Comparison of ENCODE assay signal across 1 cellular context in the genomic region with DNA sequence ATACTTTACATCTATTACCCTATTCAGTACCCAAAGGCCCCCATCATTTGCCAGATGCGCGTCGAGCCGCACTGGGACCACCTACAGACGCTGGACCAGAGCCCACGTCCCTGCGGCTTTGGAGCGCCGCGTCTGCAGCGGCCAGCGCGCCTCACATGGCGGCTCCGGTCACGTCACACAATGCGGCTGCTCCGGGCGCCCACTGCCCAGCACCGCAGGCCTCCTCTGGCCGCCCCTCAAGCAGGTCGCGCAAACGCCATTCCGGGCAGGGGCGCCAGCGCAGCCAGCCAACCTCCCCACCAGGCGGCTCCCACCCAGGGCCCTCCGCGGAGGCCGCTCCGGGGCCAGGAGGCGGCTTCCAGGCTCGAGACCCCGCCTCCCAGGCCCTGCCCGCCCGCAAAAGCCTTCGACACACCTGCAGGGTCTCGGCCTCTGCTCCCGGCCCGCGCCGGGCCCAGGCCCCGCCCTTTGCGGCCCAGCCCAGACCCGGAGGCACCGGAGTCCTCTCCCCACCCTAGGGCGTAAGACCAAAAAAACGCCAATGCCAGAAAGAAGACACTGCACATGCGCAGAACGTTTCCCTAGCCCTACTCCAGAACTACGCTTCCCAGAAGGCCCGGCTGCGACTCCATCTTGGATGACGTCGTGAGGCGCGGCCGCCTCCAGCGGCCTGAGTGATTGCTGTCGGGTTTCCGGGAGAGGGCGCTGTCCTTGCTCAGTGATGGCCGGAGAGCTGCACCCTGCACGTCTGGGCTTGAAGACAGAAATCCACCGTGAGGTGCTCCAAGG.
TF ChIP-seq lines count a peak whose summit lies in the region.

A gene (minus strand): TSS at position 557 of the 789 bp plus-strand sequence. CDS start 4,925 bp downstream, outside the sequence.

TF ChIP-seq in GM12878, 131 proteins besides CTCF, POLR2A, EP300 and RAD21 (continued from another document):
- TF ChIP-seq ZNF207 (IDR thresholded peaks at IDR 0.05; ENCODE audit: borderline replicate concordance) (peak; percentile 26), TARDBP (IDR thresholded peaks at IDR 0.05; ENCODE audit: borderline replicate concordance) (peak; percentile 71), SREBF2 (IDR thresholded peaks at IDR 0.05; ENCODE audit: low read length) (0 out of 2 replicates have a peak, but pooled peaks have one; percentile 16), MTA2 (IDR thresholded peaks at IDR 0.05; ENCODE audit: low read depth) (no peak), FOS (IDR thresholded peaks at IDR 0.05; ENCODE audit: borderline replicate concordance, extremely low read depth, insufficient read length) (no peak)
- TF ChIP-seq, protein P1, sequence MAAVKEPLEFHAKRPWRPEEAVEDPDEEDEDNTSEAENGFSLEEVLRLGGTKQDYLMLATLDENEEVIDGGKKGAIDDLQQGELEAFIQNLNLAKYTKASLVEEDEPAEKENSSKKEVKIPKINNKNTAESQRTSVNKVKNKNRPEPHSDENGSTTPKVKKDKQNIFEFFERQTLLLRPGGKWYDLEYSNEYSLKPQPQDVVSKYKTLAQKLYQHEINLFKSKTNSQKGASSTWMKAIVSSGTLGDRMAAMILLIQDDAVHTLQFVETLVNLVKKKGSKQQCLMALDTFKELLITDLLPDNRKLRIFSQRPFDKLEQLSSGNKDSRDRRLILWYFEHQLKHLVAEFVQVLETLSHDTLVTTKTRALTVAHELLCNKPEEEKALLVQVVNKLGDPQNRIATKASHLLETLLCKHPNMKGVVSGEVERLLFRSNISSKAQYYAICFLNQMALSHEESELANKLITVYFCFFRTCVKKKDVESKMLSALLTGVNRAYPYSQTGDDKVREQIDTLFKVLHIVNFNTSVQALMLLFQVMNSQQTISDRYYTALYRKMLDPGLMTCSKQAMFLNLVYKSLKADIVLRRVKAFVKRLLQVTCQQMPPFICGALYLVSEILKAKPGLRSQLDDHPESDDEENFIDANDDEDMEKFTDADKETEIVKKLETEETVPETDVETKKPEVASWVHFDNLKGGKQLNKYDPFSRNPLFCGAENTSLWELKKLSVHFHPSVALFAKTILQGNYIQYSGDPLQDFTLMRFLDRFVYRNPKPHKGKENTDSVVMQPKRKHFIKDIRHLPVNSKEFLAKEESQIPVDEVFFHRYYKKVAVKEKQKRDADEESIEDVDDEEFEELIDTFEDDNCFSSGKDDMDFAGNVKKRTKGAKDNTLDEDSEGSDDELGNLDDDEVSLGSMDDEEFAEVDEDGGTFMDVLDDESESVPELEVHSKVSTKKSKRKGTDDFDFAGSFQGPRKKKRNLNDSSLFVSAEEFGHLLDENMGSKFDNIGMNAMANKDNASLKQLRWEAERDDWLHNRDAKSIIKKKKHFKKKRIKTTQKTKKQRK (IDR thresholded peaks at IDR 0.05; ENCODE audit: low read depth, low read length): no peak
- TF ChIP-seq, protein P2, sequence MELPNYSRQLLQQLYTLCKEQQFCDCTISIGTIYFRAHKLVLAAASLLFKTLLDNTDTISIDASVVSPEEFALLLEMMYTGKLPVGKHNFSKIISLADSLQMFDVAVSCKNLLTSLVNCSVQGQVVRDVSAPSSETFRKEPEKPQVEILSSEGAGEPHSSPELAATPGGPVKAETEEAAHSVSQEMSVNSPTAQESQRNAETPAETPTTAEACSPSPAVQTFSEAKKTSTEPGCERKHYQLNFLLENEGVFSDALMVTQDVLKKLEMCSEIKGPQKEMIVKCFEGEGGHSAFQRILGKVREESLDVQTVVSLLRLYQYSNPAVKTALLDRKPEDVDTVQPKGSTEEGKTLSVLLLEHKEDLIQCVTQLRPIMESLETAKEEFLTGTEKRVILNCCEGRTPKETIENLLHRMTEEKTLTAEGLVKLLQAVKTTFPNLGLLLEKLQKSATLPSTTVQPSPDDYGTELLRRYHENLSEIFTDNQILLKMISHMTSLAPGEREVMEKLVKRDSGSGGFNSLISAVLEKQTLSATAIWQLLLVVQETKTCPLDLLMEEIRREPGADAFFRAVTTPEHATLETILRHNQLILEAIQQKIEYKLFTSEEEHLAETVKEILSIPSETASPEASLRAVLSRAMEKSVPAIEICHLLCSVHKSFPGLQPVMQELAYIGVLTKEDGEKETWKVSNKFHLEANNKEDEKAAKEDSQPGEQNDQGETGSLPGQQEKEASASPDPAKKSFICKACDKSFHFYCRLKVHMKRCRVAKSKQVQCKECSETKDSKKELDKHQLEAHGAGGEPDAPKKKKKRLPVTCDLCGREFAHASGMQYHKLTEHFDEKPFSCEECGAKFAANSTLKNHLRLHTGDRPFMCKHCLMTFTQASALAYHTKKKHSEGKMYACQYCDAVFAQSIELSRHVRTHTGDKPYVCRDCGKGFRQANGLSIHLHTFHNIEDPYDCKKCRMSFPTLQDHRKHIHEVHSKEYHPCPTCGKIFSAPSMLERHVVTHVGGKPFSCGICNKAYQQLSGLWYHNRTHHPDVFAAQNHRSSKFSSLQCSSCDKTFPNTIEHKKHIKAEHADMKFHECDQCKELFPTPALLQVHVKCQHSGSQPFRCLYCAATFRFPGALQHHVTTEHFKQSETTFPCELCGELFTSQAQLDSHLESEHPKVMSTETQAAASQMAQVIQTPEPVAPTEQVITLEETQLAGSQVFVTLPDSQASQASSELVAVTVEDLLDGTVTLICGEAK (IDR thresholded peaks at IDR 0.05; ENCODE audit: borderline replicate concordance): no peak
